22 cellular contexts compared by ENCODE assay signal in genomic region chr1:117871013-117871412, GRCh38. TPM values are rescaled to one million over a fixed set of nuclear protein-coding genes. Genes with fewer than 3 reads are reported as not detected.
DNase-seq lines count a peak whose midpoint lies in the region; ATAC-seq, FAIRE-seq and TF ChIP-seq lines count a peak whose summit lies in the region.
"Had no signal": no experiment of that assay in that cellular context is flagged by ENCODE, and none has a peak within 500 bp of the region (broad histone marks: within the 10 kb centered on the region; RNA-seq: fewer than 3 reads in every experiment).

No MANE protein-coding gene starts in this region.

- H3K9me3 ChIP-seq in SK-N-SH (no peaks in the 10 kb centered on the region), ascending aorta (peaks cover 0 to 10% of the 10 kb centered on the region in 2 donors), H1 (ENCODE audit: insufficient read depth in 2 of 2, low read depth in 1 of 2, low read length in 1 of 2) (0 out of 4 replicates have a peak, but pooled peaks cover 0 to 2% of the 10 kb centered on the region in 2 experiments)

- intact Hi-C loops in ascending aorta (cut with DNase I): no loop called here

- H3K4me2 ChIP-seq in SK-N-SH (no peak overlapping the region), H1 (ENCODE audit: insufficient read depth in 1 of 2, low read depth in 2 of 2, low read length in 2 of 2) (no peak overlapping the region)

- no peaks in the 10 kb centered on the region for H3K79me1 ChIP-seq in H1 (ENCODE audit: low read depth, low read length)

- ATAC-seq in SK-N-SH treated with all-trans-retinoic acid at 6 μM for 48 hours (no peak), HG02623 (IDR thresholded peaks at IDR 0.05; ENCODE audit: unreplicated experiment) (no peak), HG02610 (IDR thresholded peaks at IDR 0.05; ENCODE audit: unreplicated experiment) (no peak)
- ATAC-seq: GM12878 had no signal

- TF ChIP-seq RAD21 in SK-N-SH (IDR thresholded peaks at IDR 0.05; ENCODE audit: low read length) (no peak), H1 (IDR thresholded peaks at IDR 0.05 in 1 of 2, conservative IDR thresholded peaks at IDR 0.05 in 1 of 2; ENCODE audit: low read depth in 2 of 2, low read length in 2 of 2) (no peak)

- H3K36me3 ChIP-seq in SK-N-SH (replicated peaks in 1 of 2; ENCODE audit: control insufficient read depth in 1 of 2, insufficient read depth in 2 of 2, low read length in 1 of 2) (peaks cover 67 to 78% of the 10 kb centered on the region in 2 experiments), ascending aorta (peaks cover 14 to 53% of the 10 kb centered on the region in 2 donors), H1 (ENCODE audit: control insufficient read depth in 2 of 4, insufficient read depth in 4 of 4, low read length in 3 of 4) (peaks cover 0 to 22% (median 7%) of the 10 kb centered on the region in 4 experiments; a peak in 3 of 8 replicates)

- H4K91ac ChIP-seq in H1 (replicated peaks; ENCODE audit: insufficient read length, low read length): no peak overlapping the region

- H4K20me1 ChIP-seq in SK-N-SH (ENCODE audit: insufficient read depth) (no peaks in the 10 kb centered on the region), H1 (replicated peaks in 1 of 2; ENCODE audit: control insufficient read depth in 1 of 2, insufficient read depth in 2 of 2, low read length in 2 of 2) (no peaks in the 10 kb centered on the region)

- H4K8ac ChIP-seq in H1 (ENCODE audit: extremely low read depth, insufficient read depth, low read length): no peak overlapping the region

- TF ChIP-seq EP300 in SK-N-SH (IDR thresholded peaks at IDR 0.05; ENCODE audit: borderline replicate concordance in 1 of 2, low read depth in 1 of 2, low read length in 1 of 2): no peak
- no peak for TF ChIP-seq EP300 in H1 (IDR thresholded peaks at IDR 0.05; ENCODE audit: borderline replicate concordance in 1 of 2, low read depth in 2 of 2, low read length in 2 of 2)

- H3K4me3 ChIP-seq in SK-N-SH (ENCODE audit: low read depth in 2 of 2, low read length in 1 of 2) (no peak overlapping the region), ascending aorta (no peak overlapping the region), H1 (ENCODE audit: extremely low read depth in 1 of 4, insufficient read depth in 2 of 4, low read depth in 3 of 4, low read length in 4 of 4) (no peak overlapping the region)
- H3K4me3 ChIP-seq: GM12878 had no signal

- H2BK5ac ChIP-seq in H1 (ENCODE audit: low read depth, low read length): no peak overlapping the region

- H3K23me2 ChIP-seq in H1 (ENCODE audit: low read depth, low read length): no peaks in the 10 kb centered on the region

- H3K18ac ChIP-seq in H1 (ENCODE audit: extremely low read depth, low read length): no peak overlapping the region

- H3K27ac ChIP-seq in SK-N-SH (ENCODE audit: low read depth in 2 of 2, low read length in 1 of 2) (no peak overlapping the region), ascending aorta (peak overlapping the region; percentile 23 to 41), H1 (ENCODE audit: low read depth, low read length) (no peak overlapping the region)
- H3K27ac ChIP-seq: 22Rv1 had no signal

- H2BK120ac ChIP-seq in H1 (replicated peaks; ENCODE audit: low read depth, low read length): no peak overlapping the region

- TF ChIP-seq CTCF in SK-N-SH (IDR thresholded peaks at IDR 0.05) (no peak), ascending aorta (IDR thresholded peaks at IDR 0.05) (no peak), H1 (IDR thresholded peaks at IDR 0.05; ENCODE audit: control extremely low read depth in 1 of 3, insufficient read depth in 1 of 3, low read depth in 1 of 3, low read length in 3 of 3) (no peak)

- CTCF ChIA-PET in SK-N-SH (lab: Yijun Ruan, JAX): interaction anchor here (1.2 kb wide), 1 partner anchor 25 kb away, joined by 3 read pairs; no protein-coding TSS in a partner anchor
- CTCF ChIA-PET in H1 (lab: Charles Lee; ENCODE audit: partially characterized antibody): interaction anchor here (1.1 to 2.1 kb wide), 2 partner anchors 9 to 25 kb away, joined by 4 to 5 read pairs; no protein-coding TSS in a partner anchor

- H3K9me2 ChIP-seq in SK-N-SH: no peaks in the 10 kb centered on the region

- H3K4me1 ChIP-seq in SK-N-SH (ENCODE audit: control insufficient read depth in 1 of 2, insufficient read depth in 2 of 2, low read depth in 1 of 2, low read length in 1 of 2) (no peaks in the 10 kb centered on the region), ascending aorta (no peaks in the 10 kb centered on the region), H1 (replicated peaks in 1 of 4; ENCODE audit: control insufficient read depth in 3 of 4, insufficient read depth in 4 of 4, low read length in 3 of 4) (no peaks in the 10 kb centered on the region)

- POLR2A ChIA-PET in SK-N-SH (lab: Yijun Ruan, JAX) (no interaction called here), H1 (lab: Charles Lee; ENCODE audit: partially characterized antibody) (no interaction called here)

- no peak overlapping the region for H3K23ac ChIP-seq in H1 (ENCODE audit: insufficient read length)

- H3K79me2 ChIP-seq in SK-N-SH (ENCODE audit: insufficient read depth) (no peaks in the 10 kb centered on the region), H1 (ENCODE audit: control insufficient read depth in 1 of 2, insufficient read depth in 2 of 2, low read length in 2 of 2) (no peaks in the 10 kb centered on the region)

- no peak overlapping the region for H2AK5ac ChIP-seq in H1 (ENCODE audit: low read depth, low read length)

- H2AFZ ChIP-seq in SK-N-SH (ENCODE audit: low read depth) (no peak overlapping the region), H1 (ENCODE audit: low read length) (no peak overlapping the region)

- no peak overlapping the region for H3K56ac ChIP-seq in H1 (replicated peaks; ENCODE audit: insufficient read length, low read depth, low read length)

- H2BK15ac ChIP-seq in H1 (ENCODE audit: low read length): no peak overlapping the region

- TF ChIP-seq POLR2A in H1 (IDR thresholded peaks at IDR 0.05; ENCODE audit: control extremely low read depth in 1 of 2, low read depth in 2 of 2, low read length in 2 of 2) (no peak), GM12892 (IDR thresholded peaks at IDR 0.05; ENCODE audit: low read depth, low read length) (no peak)

- no peak overlapping the region for H3K4ac ChIP-seq in H1 (replicated peaks; ENCODE audit: insufficient read length, low read depth, low read length)

- no peak for DNase-seq in SK-N-SH
- no peak for DNase-seq in ascending aorta (ENCODE audit: low spot score in 2 of 2)
- no peak for DNase-seq in H1 (ENCODE audit: low read depth in 1 of 2, low spot score in 2 of 2)
- no peak for DNase-seq in GM12892 (ENCODE audit: insufficient read length)
- no peak for DNase-seq in HK-2 (ENCODE audit: unreplicated experiment)
- DNase-seq: C1 segment of cervical spinal cord; Calu3; CD4-positive, alpha-beta memory T cell; COR-L47; DMS53; DMS79 treated with DMSO at 0.1 percent for 48 hours; GOT3; H7; HCEC 1CT had no signal

- H2BK20ac ChIP-seq in H1 (ENCODE audit: low read length): no peak overlapping the region

- H3K14ac ChIP-seq in H1 (ENCODE audit: insufficient read length): no peak overlapping the region

- no peak overlapping the region for H4K5ac ChIP-seq in H1 (ENCODE audit: insufficient read length, low read depth, low read length)

- no peak overlapping the region for H3K9ac ChIP-seq in SK-N-SH
- H3K9ac ChIP-seq in H1 (replicated peaks in 1 of 4; ENCODE audit: extremely low read depth in 1 of 4, low read depth in 3 of 4, low read length in 3 of 4): no peak overlapping the region

- no peaks in the 10 kb centered on the region for H3K27me3 ChIP-seq in SK-N-SH (ENCODE audit: insufficient read depth)
- no peaks in the 10 kb centered on the region for H3K27me3 ChIP-seq in ascending aorta
- H3K27me3 ChIP-seq in H1 (replicated peaks in 1 of 4; ENCODE audit: control insufficient read depth in 3 of 4, extremely low read depth in 1 of 4, insufficient read depth in 3 of 4, low read length in 3 of 4): no peaks in the 10 kb centered on the region

- H2BK12ac ChIP-seq in H1 (ENCODE audit: low read depth, low read length): no peak overlapping the region

- FAIRE-seq in H1 (lab: Jason Lieb, UNC) (peak; percentile 19), GM12892 (lab: Jason Lieb, UNC) (no peak)
- FAIRE-seq: A204.1, G401.6, GM12878, GM18507 had no signal

- no peaks in the 10 kb centered on the region for H3F3A ChIP-seq in SK-N-SH (replicated peaks; ENCODE audit: insufficient read depth)

TF ChIP-seq in SK-N-SH treated with all-trans-retinoic acid at 6 μM for 48 hours, 23 proteins besides CTCF, POLR2A, EP300 and RAD21 (continues in another document):
- TF ChIP-seq ZFP30 (CRISPR knock-in tag; IDR thresholded peaks at IDR 0.05): no peak

TF ChIP-seq in SK-N-SH, 30 proteins besides CTCF, POLR2A, EP300 and RAD21 (continues in another document):
- no peak for TF ChIP-seq RXRA (IDR thresholded peaks at IDR 0.05; ENCODE audit: borderline replicate concordance, low read depth)

RNA-seq across cellular contexts. Expression of gene GDAP2, which starts 58.4 kb away (rescaled TPM):
- polyA plus RNA-seq in SK-N-SH (2012; rRNA removed) (5.6 and 8.7 TPM in 2 replicates), H1 (2011; rRNA removed) (5.2 and 8.6 TPM in 2 replicates)
- polyA plus RNA-seq in SK-N-SH (2012; cell fraction: cytosol; rRNA removed): 9.8 and 10.2 TPM in 2 replicates
- 2.1 and 6.5 TPM in 2 replicates for polyA plus RNA-seq in SK-N-SH (2012; cell fraction: nucleus; rRNA removed)
- 9.5 TPM for total RNA-seq in ascending aorta
- 25.4 and 27.8 TPM in 2 replicates for total RNA-seq in H1 (2021; fragmentation: NEBNext Ultra II Directional; extraction: Animal tissue kit (Norgen Biotek cat#: 25700))
- polyA plus RNA-seq in H1 (2011; cell fraction: cytosol; rRNA removed): 8.0 TPM
- polyA plus RNA-seq in H1 (2011; cell fraction: nucleus; rRNA removed): 4.1 TPM
- polyA plus RNA-seq in H1 (2012, experiment 1 of 2): 5.9 to 11.2 TPM (median 7.3 TPM) in 4 replicates
- polyA plus RNA-seq in H1 (2012, experiment 2 of 2): 0.67 TPM
- 8.5 TPM for polyA plus RNA-seq in H1 (2013, experiment 1 of 2)
- polyA plus RNA-seq in H1 (2013, experiment 2 of 2): 8.4 TPM
- polyA minus RNA-seq in H1 (2011; rRNA and poly(A)+ RNA removed): 27.2 and 36.2 TPM in 2 replicates
- 15.2 TPM for polyA minus RNA-seq in H1 (2011; cell fraction: cytosol; rRNA and poly(A)+ RNA removed)
- 41.0 TPM for polyA minus RNA-seq in H1 (2011; cell fraction: nucleus; rRNA and poly(A)+ RNA removed)
- 6.1 TPM for polyA plus RNA-seq in GM12892 (2012; ENCODE audit: missing spikeins)

RNA-seq across cellular contexts. Expression of gene WDR3, which starts 58.5 kb away (rescaled TPM):
- 26.9 and 37.4 TPM in 2 replicates for polyA plus RNA-seq in SK-N-SH (2012; rRNA removed)
- 37.4 and 38.2 TPM in 2 replicates for polyA plus RNA-seq in SK-N-SH (2012; cell fraction: cytosol; rRNA removed)
- 15.8 and 33.4 TPM in 2 replicates for polyA plus RNA-seq in SK-N-SH (2012; cell fraction: nucleus; rRNA removed)
- 4.3 TPM for total RNA-seq in ascending aorta
- 62.4 and 67.9 TPM in 2 replicates for total RNA-seq in H1 (2021; fragmentation: NEBNext Ultra II Directional; extraction: Animal tissue kit (Norgen Biotek cat#: 25700))
- polyA plus RNA-seq in H1 (2011; rRNA removed): 14.0 and 18.2 TPM in 2 replicates
- 32.2 TPM for polyA plus RNA-seq in H1 (2011; cell fraction: cytosol; rRNA removed)
- polyA plus RNA-seq in H1 (2011; cell fraction: nucleus; rRNA removed): 12.8 TPM
- 37.5 to 58.7 TPM (median 51.3 TPM) in 4 replicates for polyA plus RNA-seq in H1 (2012, experiment 1 of 2)
- polyA plus RNA-seq in H1 (2012, experiment 2 of 2): 2.1 TPM
- polyA plus RNA-seq in H1 (2013, experiment 1 of 2): 18.0 TPM
- polyA plus RNA-seq in H1 (2013, experiment 2 of 2): 17.4 TPM
- 79.9 and 117 TPM in 2 replicates for polyA minus RNA-seq in H1 (2011; rRNA and poly(A)+ RNA removed)
- 39.2 TPM for polyA minus RNA-seq in H1 (2011; cell fraction: cytosol; rRNA and poly(A)+ RNA removed)
- polyA minus RNA-seq in H1 (2011; cell fraction: nucleus; rRNA and poly(A)+ RNA removed): 32.9 TPM
- 34.3 TPM for polyA plus RNA-seq in GM12892 (2012; ENCODE audit: missing spikeins)

Comparison
In these comparisons a context has a peak if more than half of its experiments do, and no peak if none do; other contexts are left out.
1. H3K27ac ChIP-seq: peak in ascending aorta (2 of 2); none in SK-N-SH (0 of 2) and H1 (single experiment).
2. RNA of gene WDR3, which starts 58.5 kb away (total RNA-seq): 62.4 to 67.9 TPM in H1; 4.3 TPM in ascending aorta (single experiment); every median in the first group is over 10 times any median in the second.